17 cellular contexts compared by ENCODE assay signal in the genomic region with DNA sequence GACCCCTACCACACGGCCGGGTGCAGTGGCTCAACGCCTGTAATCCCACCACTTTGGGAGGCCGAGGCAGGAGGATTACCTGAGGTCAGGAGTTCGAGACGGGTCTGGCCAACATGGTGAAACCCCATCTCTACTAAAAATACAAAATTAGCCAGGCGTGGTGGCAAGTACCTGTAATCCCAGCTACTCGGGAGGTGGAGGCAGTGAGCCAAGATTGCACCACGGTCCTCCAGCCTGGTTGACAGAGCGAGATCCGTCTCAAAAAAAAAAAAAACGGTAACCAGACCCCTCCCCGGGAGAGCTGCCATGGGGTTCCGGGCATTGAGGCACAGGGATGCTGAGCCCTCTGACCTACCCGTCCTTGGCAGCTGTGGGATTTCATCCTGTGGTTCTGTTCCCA.
"Had no signal": no experiment of that assay in that cellular context is flagged by ENCODE, and none has a peak within 500 bp of the region (broad histone marks: within the 10 kb centered on the region; RNA-seq: fewer than 3 reads in every experiment).

No MANE protein-coding gene starts in this region.

- H3K27ac ChIP-seq: coronary artery, dorsolateral prefrontal cortex, esophagus muscularis mucosa, foreskin keratinocyte, gastroesophageal sphincter, heart left ventricle, left lung, lower lobe of right lung had no signal

- H3K27me3 ChIP-seq: dorsolateral prefrontal cortex, esophagus muscularis mucosa, foreskin keratinocyte, gastroesophageal sphincter, heart left ventricle, left lung had no signal

- H3K4me1 ChIP-seq: esophagus muscularis mucosa, foreskin keratinocyte, gastroesophageal sphincter, heart left ventricle, left lung, lower lobe of right lung had no signal

- H3K9me3 ChIP-seq: esophagus muscularis mucosa, gastroesophageal sphincter, heart left ventricle, left lung, lower lobe of right lung, mucosa of descending colon had no signal

- ATAC-seq: foreskin keratinocyte, gastroesophageal sphincter, left cardiac atrium, left lung, left ventricle myocardium superior, lower lobe of right lung, mucosa of descending colon had no signal

- H3K4me1 Mint-ChIP-seq: mesothelial cell of epicardium had no signal

- H3K9me3 Mint-ChIP-seq: mesothelial cell of epicardium had no signal

- H3K27ac Mint-ChIP-seq: mesothelial cell of epicardium had no signal

- DNase-seq: dermis blood vessel endothelial cell; dorsolateral prefrontal cortex; effector CD4-positive, alpha-beta T cell; effector memory CD4-positive, alpha-beta T cell; foreskin keratinocyte; heart left ventricle; hippocampal formation; left cardiac atrium; left lung; left ventricle myocardium superior; lower lobe of right lung; mesenchymal stem cell; mucosa of descending colon had no signal

- H3K4me3 Mint-ChIP-seq: mesothelial cell of epicardium had no signal

- H3K4me3 ChIP-seq: coronary artery, dorsolateral prefrontal cortex, esophagus muscularis mucosa, gastroesophageal sphincter, heart left ventricle, left lung, lower lobe of right lung, mucosa of descending colon had no signal
